ENCODE assay signal across 17 cellular contexts in genomic region chr3:16485024-16485992, GRCh38. TPM values are rescaled to one million over a fixed set of nuclear protein-coding genes. Genes with fewer than 3 reads are reported as not detected.
A peak's percentile ranks its signal among the peaks of the same experiment; 100 is the strongest.
DNase-seq lines count a peak whose midpoint lies in the region; ATAC-seq, FAIRE-seq and TF ChIP-seq lines count a peak whose summit lies in the region.
"Had no signal": no experiment of that assay in that cellular context is flagged by ENCODE, and none has a peak within 500 bp of the region (broad histone marks: within the 10 kb centered on the region; RNA-seq: fewer than 3 reads in every experiment).

No MANE protein-coding gene starts in this region.

- H3K36me3 Mint-ChIP-seq in CD4-positive, CD25-positive, alpha-beta regulatory T cell, result peaks cover 38% of the 10 kb centered on the region
- H3K36me3 Mint-ChIP-seq in IgD-negative memory B cell, result peaks cover 18% of the 10 kb centered on the region
- peaks cover 11% of the 10 kb centered on the region for H3K36me3 Mint-ChIP-seq in effector memory CD8-positive, alpha-beta T cell (ENCODE audit: insufficient read depth)
- peaks cover 25% of the 10 kb centered on the region for H3K36me3 Mint-ChIP-seq in natural killer cell treated with Interleukin-12 subunit alpha and Interleukin-12 subunit beta and Interleukin-15 and Interleukin-18, amount 100 ng/mL, for 72 hours
- peaks cover 81% of the 10 kb centered on the region for H3K36me3 Mint-ChIP-seq in activated CD4-positive, alpha-beta memory T cell treated with anti-CD3 and anti-CD28 coated beads, Interleukin-2, amount 10 ng/mL, durations not matched to agents 7 days and 5 days (ENCODE audit: low read depth)

- H3K4me3 ChIP-seq in CD4-positive, CD25-positive, alpha-beta regulatory T cell (ENCODE audit: low read depth, low read length), result no peak overlapping the region

- H3K27me3 ChIP-seq in CD4-positive, CD25-positive, alpha-beta regulatory T cell (ENCODE audit: control insufficient read depth, insufficient read depth, low read length), result no peaks in the 10 kb centered on the region

- no peak for FAIRE-seq in D721Med (lab: Jason Lieb, UNC)

- H3K4me3 Mint-ChIP-seq in CD4-positive, CD25-positive, alpha-beta regulatory T cell, result peak overlapping the region in 2 of 4 donors; percentile 1 to 11
- no peak overlapping the region for H3K4me3 Mint-ChIP-seq in IgD-negative memory B cell
- H3K4me3 Mint-ChIP-seq in effector memory CD8-positive, alpha-beta T cell, result no peak overlapping the region
- no peak overlapping the region for H3K4me3 Mint-ChIP-seq in natural killer cell treated with Interleukin-12 subunit alpha and Interleukin-12 subunit beta and Interleukin-15 and Interleukin-18, amount 100 ng/mL, for 72 hours
- H3K4me3 Mint-ChIP-seq in activated CD4-positive, alpha-beta memory T cell treated with anti-CD3 and anti-CD28 coated beads, Interleukin-2, amount 10 ng/mL, durations not matched to agents 7 days and 5 days, result no peak overlapping the region

- in situ Hi-C loops in GM13976 (cut with MboI; ENCODE audit: low sequenced_read_pairs, unreplicated experiment), result no loop called here

- CTCF ChIA-PET in activated CD4-positive, alpha-beta memory T cell treated with anti-CD3 and anti-CD28 coated beads, Interleukin-2, amount 10 ng/mL, durations not matched to agents 7 days and 5 days (lab: Charles Lee), result interaction anchor here (0.6 to 2.0 kb wide), 2 partner anchors 11 to 190 kb away, joined by 3 to 4 read pairs; no protein-coding TSS in a partner anchor

- H3K36me3 ChIP-seq in CD4-positive, CD25-positive, alpha-beta regulatory T cell (ENCODE audit: control insufficient read depth, insufficient read depth, low read length), result peaks cover 34% of the 10 kb centered on the region

- no peaks in the 10 kb centered on the region for H3K27me3 Mint-ChIP-seq in CD4-positive, CD25-positive, alpha-beta regulatory T cell
- H3K27me3 Mint-ChIP-seq in IgD-negative memory B cell, result no peaks in the 10 kb centered on the region
- H3K27me3 Mint-ChIP-seq in effector memory CD8-positive, alpha-beta T cell, result no peaks in the 10 kb centered on the region
- no peaks in the 10 kb centered on the region for H3K27me3 Mint-ChIP-seq in natural killer cell treated with Interleukin-12 subunit alpha and Interleukin-12 subunit beta and Interleukin-15 and Interleukin-18, amount 100 ng/mL, for 72 hours
- no peaks in the 10 kb centered on the region for H3K27me3 Mint-ChIP-seq in activated CD4-positive, alpha-beta memory T cell treated with anti-CD3 and anti-CD28 coated beads, Interleukin-2, amount 10 ng/mL, durations not matched to agents 7 days and 5 days

- TF ChIP-seq CTCF in D721Med (IDR thresholded peaks at IDR 0.05; ENCODE audit: insufficient read depth, missing control alignments), result no peak
- TF ChIP-seq CTCF in GM13976 (IDR thresholded peaks at IDR 0.05; ENCODE audit: borderline replicate concordance, control extremely low read depth, extremely low read depth, insufficient read depth, missing control alignments), result no peak

- H3K9me3 ChIP-seq in CD4-positive, CD25-positive, alpha-beta regulatory T cell (ENCODE audit: control insufficient read depth in 2 of 2, low read length in 2 of 2), result no peaks in the 10 kb centered on the region

- H3K27ac Mint-ChIP-seq in CD4-positive, CD25-positive, alpha-beta regulatory T cell, result peak overlapping the region; percentile 73 to 87 (median 87)
- peak overlapping the region in 2 of 3 donors; percentile 6 to 24 for H3K27ac Mint-ChIP-seq in IgD-negative memory B cell
- peak overlapping the region; percentile 41 to 57 for H3K27ac Mint-ChIP-seq in effector memory CD8-positive, alpha-beta T cell
- peak overlapping the region; percentile 19 to 72 for H3K27ac Mint-ChIP-seq in natural killer cell treated with Interleukin-12 subunit alpha and Interleukin-12 subunit beta and Interleukin-15 and Interleukin-18, amount 100 ng/mL, for 72 hours
- no peak overlapping the region for H3K27ac Mint-ChIP-seq in activated CD4-positive, alpha-beta memory T cell treated with anti-CD3 and anti-CD28 coated beads, Interleukin-2, amount 10 ng/mL, durations not matched to agents 7 days and 5 days
- H3K27ac Mint-ChIP-seq: progenitor cell of endocrine pancreas had no signal

- DNase-seq in CD4-positive, CD25-positive, alpha-beta regulatory T cell, result no peak
- no peak for DNase-seq in effector memory CD8-positive, alpha-beta T cell
- DNase-seq in natural killer cell treated with Interleukin-12 subunit alpha and Interleukin-12 subunit beta and Interleukin-15 and Interleukin-18, amount 100 ng/mL, for 72 hours (ENCODE audit: low spot score), result no peak
- DNase-seq in activated CD4-positive, alpha-beta memory T cell treated with anti-CD3 and anti-CD28 coated beads, Interleukin-2, amount 10 ng/mL, durations not matched to agents 7 days and 5 days, result no peak
- no peak for DNase-seq in HT-29 (ENCODE audit: low spot score)
- DNase-seq in D721Med (ENCODE audit: insufficient read length, low spot score), result no peak
- DNase-seq in GM13976 (ENCODE audit: low spot score), result no peak
- DNase-seq: activated CD8-positive, alpha-beta memory T cell treated with anti-CD3 and anti-CD28 coated beads, Interleukin-2, amount 50 U/mL, for 4 hours; C1 segment of cervical spinal cord; GF-D8; hippocampal formation; mammary epithelial cell; NCI-H146; NCI-H526 treated with DMSO at 0.1 percent for 48 hours; stimulated activated naive CD4-positive, alpha-beta T cell had no signal

- H3K27ac ChIP-seq in CD4-positive, CD25-positive, alpha-beta regulatory T cell (ENCODE audit: insufficient read depth, low read length, poor library complexity, severe bottlenecking), result no peak overlapping the region

- ATAC-seq in CD4-positive, CD25-positive, alpha-beta regulatory T cell (ENCODE audit: low read depth in 2 of 2), result no peak
- ATAC-seq in effector memory CD8-positive, alpha-beta T cell (replicated peaks), result no peak
- no peak for ATAC-seq in natural killer cell treated with Interleukin-12 subunit alpha and Interleukin-12 subunit beta and Interleukin-15 and Interleukin-18, amount 100 ng/mL, for 72 hours

- no peaks in the 10 kb centered on the region for H3K9me3 Mint-ChIP-seq in CD4-positive, CD25-positive, alpha-beta regulatory T cell
- no peaks in the 10 kb centered on the region for H3K9me3 Mint-ChIP-seq in IgD-negative memory B cell
- no peaks in the 10 kb centered on the region for H3K9me3 Mint-ChIP-seq in effector memory CD8-positive, alpha-beta T cell
- H3K9me3 Mint-ChIP-seq in natural killer cell treated with Interleukin-12 subunit alpha and Interleukin-12 subunit beta and Interleukin-15 and Interleukin-18, amount 100 ng/mL, for 72 hours, result no peaks in the 10 kb centered on the region
- H3K9me3 Mint-ChIP-seq in activated CD4-positive, alpha-beta memory T cell treated with anti-CD3 and anti-CD28 coated beads, Interleukin-2, amount 10 ng/mL, durations not matched to agents 7 days and 5 days, result no peaks in the 10 kb centered on the region

- POLR2A ChIA-PET in activated CD4-positive, alpha-beta memory T cell treated with anti-CD3 and anti-CD28 coated beads, Interleukin-2, amount 10 ng/mL, durations not matched to agents 7 days and 5 days (lab: Charles Lee), result interaction anchor here (2.0 kb wide), 1 partner anchor 13 kb away, joined by 7 read pairs; no protein-coding TSS in a partner anchor

- peaks cover 36% of the 10 kb centered on the region for H3K4me1 ChIP-seq in CD4-positive, CD25-positive, alpha-beta regulatory T cell (ENCODE audit: control insufficient read depth, insufficient read depth, low read length, poor library complexity, severe bottlenecking)

- peaks cover 29 to 88% (median 71%) of the 10 kb centered on the region in 4 donors for H3K4me1 Mint-ChIP-seq in CD4-positive, CD25-positive, alpha-beta regulatory T cell
- peaks cover 31 to 46% (median 41%) of the 10 kb centered on the region in 3 donors for H3K4me1 Mint-ChIP-seq in IgD-negative memory B cell
- peaks cover 40 to 56% of the 10 kb centered on the region in 2 donors for H3K4me1 Mint-ChIP-seq in effector memory CD8-positive, alpha-beta T cell (ENCODE audit: low read depth in 2 of 2)
- peaks cover 61 to 63% of the 10 kb centered on the region in 2 donors for H3K4me1 Mint-ChIP-seq in natural killer cell treated with Interleukin-12 subunit alpha and Interleukin-12 subunit beta and Interleukin-15 and Interleukin-18, amount 100 ng/mL, for 72 hours (ENCODE audit: low read depth in 2 of 2)
- H3K4me1 Mint-ChIP-seq in activated CD4-positive, alpha-beta memory T cell treated with anti-CD3 and anti-CD28 coated beads, Interleukin-2, amount 10 ng/mL, durations not matched to agents 7 days and 5 days, result peaks cover 56% of the 10 kb centered on the region

RNA-seq across cellular contexts. Expression of gene RFTN1, which starts 28.2 kb away (rescaled TPM):
- total RNA-seq in CD4-positive, CD25-positive, alpha-beta regulatory T cell, result 110 TPM
- 100 to 1,000 TPM in 2 of 4 donors, 10 to 100 TPM in 2; 87.1 to 111 (median 97.5) TPM for polyA plus RNA-seq in CD4-positive, CD25-positive, alpha-beta regulatory T cell
- polyA plus RNA-seq in IgD-negative memory B cell, result 43.1 TPM
- total RNA-seq in natural killer cell treated with Interleukin-12 subunit alpha and Interleukin-12 subunit beta and Interleukin-15 and Interleukin-18, amount 100 ng/mL, for 72 hours, result 100 to 1,000 TPM; 194 to 201 TPM
- 10 to 100 TPM; 74.9 to 75.1 TPM for total RNA-seq in activated CD4-positive, alpha-beta memory T cell treated with anti-CD3 and anti-CD28 coated beads, Interleukin-2, amount 10 ng/mL, durations not matched to agents 7 days and 5 days
- total RNA-seq in HT-29 (2014; rRNA removed; shearing (Covaris generic)), result not detected in 2 replicates

Comparison
In these comparisons a context has a peak if more than half of its experiments do, and no peak if none do; other contexts are left out.
1. RNA of gene RFTN1, which starts 28.2 kb away (total RNA-seq): 194 to 201 TPM in natural killer cell treated with Interleukin-12 subunit alpha and Interleukin-12 subunit beta and Interleukin-15 and Interleukin-18, amount 100 ng/mL, for 72 hours, 110 TPM in CD4-positive, CD25-positive, alpha-beta regulatory T cell (single experiment) and 74.9 to 75.1 TPM in activated CD4-positive, alpha-beta memory T cell treated with anti-CD3 and anti-CD28 coated beads, Interleukin-2, amount 10 ng/mL, durations not matched to agents 7 days and 5 days; not detected in HT-29; every median in the first group is over 10 times any median in the second.